Comparison of ENCODE assay signal across 11 cellular contexts in the genomic region with DNA sequence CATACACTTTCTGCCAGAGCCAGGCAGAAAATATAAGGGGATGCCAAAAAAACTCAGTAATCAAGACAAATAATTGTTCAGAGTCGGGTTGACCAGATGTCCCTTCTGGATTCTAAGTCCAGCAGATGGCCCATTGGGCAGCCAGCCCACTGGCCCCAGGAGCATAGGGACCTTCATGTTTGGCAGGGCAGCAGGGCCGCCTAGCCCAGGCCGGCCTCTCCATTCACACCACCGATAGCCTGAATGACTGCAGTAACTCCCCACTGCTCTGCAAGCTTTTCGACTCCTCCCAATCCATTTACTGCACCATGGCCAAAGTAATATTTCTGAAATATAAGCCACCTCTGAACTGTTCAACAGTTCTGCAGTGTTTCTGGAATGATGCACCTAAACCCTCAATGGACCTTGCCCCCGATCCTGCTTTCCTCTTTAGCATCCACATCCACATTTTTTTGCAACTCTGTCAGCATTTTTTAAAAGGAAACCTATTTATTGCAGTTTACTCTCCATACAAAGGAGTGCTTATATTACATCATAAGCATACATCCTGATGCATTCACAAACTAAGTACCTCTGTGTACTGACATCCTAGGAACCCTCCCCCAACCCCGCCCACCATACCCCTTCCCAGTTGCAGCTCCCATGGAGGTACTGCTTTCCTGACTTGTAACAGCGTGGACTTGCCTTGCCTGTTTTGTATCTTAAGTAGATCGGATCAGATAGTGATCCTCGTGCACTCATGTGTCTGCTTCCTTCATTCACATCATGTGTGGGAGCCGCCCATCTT. TPM values are rescaled to one million over a fixed set of nuclear protein-coding genes. Genes with fewer than 3 reads are reported as not detected.
DNase-seq lines count a peak whose midpoint lies in the region; FAIRE-seq and TF ChIP-seq lines count a peak whose summit lies in the region.
"Had no signal": no experiment of that assay in that cellular context is flagged by ENCODE, and none has a peak within 500 bp of the region (broad histone marks: within the 10 kb centered on the region; RNA-seq: fewer than 3 reads in every experiment).

No MANE protein-coding gene starts in this region.

- no peaks in the 10 kb centered on the region for H4K20me1 ChIP-seq in fibroblast of lung (ENCODE audit: control insufficient read depth, extremely low read depth, insufficient read depth, low read length)
- H4K20me1 ChIP-seq in osteoblast (ENCODE audit: insufficient read depth, low read length) = peaks cover 47% of the 10 kb centered on the region

- WGBS in ovary, 3 donors = 48 to 49% (median 49%) methylated on average over 11 of the region's 11 CpGs

- H3K4me2 ChIP-seq in fibroblast of lung (ENCODE audit: extremely low read depth, insufficient read depth, low read length) (no peak overlapping the region), osteoblast (ENCODE audit: insufficient read depth, low read length) (no peak overlapping the region)

- H3K4me1 ChIP-seq in CD8-positive, alpha-beta memory T cell (ENCODE audit: insufficient read depth, low read length) = peaks cover 16% of the 10 kb centered on the region
- H3K4me1 ChIP-seq in fibroblast of lung (ENCODE audit: control insufficient read depth, extremely low read depth, insufficient read depth, low read length) (peaks cover 2% of the 10 kb centered on the region), ovary (ENCODE audit: insufficient read depth) (peaks cover 6% of the 10 kb centered on the region), osteoblast (ENCODE audit: insufficient read depth, low read length) (peaks cover 14% of the 10 kb centered on the region)

- peak overlapping the region in 1 of 8 donors; percentile 0 for H3K27ac Mint-ChIP-seq in CD8-positive, alpha-beta memory T cell

- peaks cover 0 to 3% of the 10 kb centered on the region in 2 donors for H3K27me3 Mint-ChIP-seq in CD8-positive, alpha-beta memory T cell

- POLR2A ChIA-PET in CD8-positive, alpha-beta memory T cell (lab: Charles Lee) = no interaction called here

- peaks cover 26 to 44% (median 35%) of the 10 kb centered on the region in 3 donors for H3K4me1 Mint-ChIP-seq in CD8-positive, alpha-beta memory T cell

- no peak overlapping the region for H3K4me3 Mint-ChIP-seq in CD8-positive, alpha-beta memory T cell

- no peaks in the 10 kb centered on the region for H3K9me3 ChIP-seq in CD8-positive, alpha-beta memory T cell (ENCODE audit: low read length)
- H3K9me3 ChIP-seq in fibroblast of lung (ENCODE audit: control insufficient read depth, insufficient read depth, low read depth, low read length) (no peaks in the 10 kb centered on the region), ovary (no peaks in the 10 kb centered on the region), osteoblast (ENCODE audit: low read depth, low read length) (no peaks in the 10 kb centered on the region)

- no peak for TF ChIP-seq EP300 in ovary (IDR thresholded peaks at IDR 0.05)

- DNase-seq in CD8-positive, alpha-beta memory T cell = no peak
- peak; percentile 71 for DNase-seq in NCI-H446 treated with DMSO at 0.1 percent for 48 hours (lab: John Stamatoyannopoulos, UW)
- peak; percentile 25 to 47 for DNase-seq in fibroblast of lung (ENCODE audit: low read depth in 2 of 2)
- peak in 3 of 5 donors; percentile 36 to 62 (median 55) for DNase-seq in ovary
- no peak for DNase-seq in NCI-H2081 treated with DMSO at 0.1 percent for 48 hours (lab: John Stamatoyannopoulos, UW)
- DNase-seq in activated naive CD4-positive, alpha-beta T cell (lab: John Stamatoyannopoulos, UW) = no peak
- no peak for DNase-seq in osteoblast (ENCODE audit: insufficient read length, low spot score, missing footprints)
- DNase-seq in urothelium cell line (ENCODE audit: low spot score) = no peak
- DNase-seq: activated CD4-positive, alpha-beta T cell treated with anti-CD3 and anti-CD28 coated beads for 4 hours; NCI-H1694 treated with DMSO at 0.1 percent for 48 hours had no signal

- TF ChIP-seq POLR2A in ovary (IDR thresholded peaks at IDR 0.05) = no peak

- no peaks in the 10 kb centered on the region for H3K27me3 ChIP-seq in CD8-positive, alpha-beta memory T cell (ENCODE audit: insufficient read depth, low read length, poor library complexity, severe bottlenecking)
- no peaks in the 10 kb centered on the region for H3K27me3 ChIP-seq in fibroblast of lung (ENCODE audit: control insufficient read depth, insufficient read depth, low read length)
- H3K27me3 ChIP-seq in ovary = no peaks in the 10 kb centered on the region
- H3K27me3 ChIP-seq in osteoblast (ENCODE audit: insufficient read depth, low read length) = no peaks in the 10 kb centered on the region

- peaks cover 13% of the 10 kb centered on the region for H3K79me2 ChIP-seq in fibroblast of lung (ENCODE audit: control insufficient read depth, insufficient read depth, low read length)
- peaks cover 52% of the 10 kb centered on the region for H3K79me2 ChIP-seq in osteoblast (ENCODE audit: insufficient read depth, low read length)

- H2AFZ ChIP-seq in fibroblast of lung (ENCODE audit: low read length) (no peak overlapping the region), osteoblast (ENCODE audit: low read length) (no peak overlapping the region)

- CTCF ChIA-PET in CD8-positive, alpha-beta memory T cell (lab: Charles Lee) = no interaction called here

- H3K36me3 Mint-ChIP-seq in CD8-positive, alpha-beta memory T cell = no peaks in the 10 kb centered on the region

- intact Hi-C loops in ovary (cut with DNase I) = no loop called here

- H3K4me3 ChIP-seq in CD8-positive, alpha-beta memory T cell (ENCODE audit: low read length) = no peak overlapping the region
- H3K4me3 ChIP-seq in fibroblast of lung (replicated peaks in 1 of 4; ENCODE audit: control extremely low read depth in 1 of 4, insufficient read depth in 1 of 4, low read depth in 3 of 4, low read length in 4 of 4) (no peak overlapping the region), ovary (no peak overlapping the region), osteoblast (ENCODE audit: insufficient read depth, low read length) (no peak overlapping the region)

- FAIRE-seq in urothelium cell line (lab: Jason Lieb, UNC) = no peak

- peak overlapping the region; percentile 45 for H3K27ac ChIP-seq in CD8-positive, alpha-beta memory T cell (ENCODE audit: low read depth, low read length)
- H3K27ac ChIP-seq in fibroblast of lung (ENCODE audit: insufficient read depth, low read length) (no peak overlapping the region), ovary (no peak overlapping the region), osteoblast (ENCODE audit: low read depth, low read length) (no peak overlapping the region)

- H3K9ac ChIP-seq in fibroblast of lung (ENCODE audit: insufficient read depth, low read length) = no peak overlapping the region

- no peaks in the 10 kb centered on the region for H3K36me3 ChIP-seq in CD8-positive, alpha-beta memory T cell (ENCODE audit: insufficient read depth, low read length)
- H3K36me3 ChIP-seq in fibroblast of lung (ENCODE audit: control insufficient read depth, insufficient read depth, low read length) (no peaks in the 10 kb centered on the region), ovary (no peaks in the 10 kb centered on the region), osteoblast (ENCODE audit: insufficient read depth, low read length) (no peaks in the 10 kb centered on the region)

- TF ChIP-seq CTCF in fibroblast of lung (conservative IDR thresholded peaks at IDR 0.05 in 1 of 2, IDR thresholded peaks at IDR 0.05 in 1 of 2; ENCODE audit: low read depth in 1 of 2, low read length in 2 of 2) = no peak
- TF ChIP-seq CTCF in ovary (IDR thresholded peaks at IDR 0.05) = no peak
- no peak for TF ChIP-seq CTCF in osteoblast (IDR thresholded peaks at IDR 0.05; ENCODE audit: extremely low read depth, low read depth, low read length)

- H3K9me3 Mint-ChIP-seq in CD8-positive, alpha-beta memory T cell = no peaks in the 10 kb centered on the region

RNA-seq across cellular contexts. Expression of gene LDHD, which starts 46.3 kb away (rescaled TPM):
- not detected for total RNA-seq in CD8-positive, alpha-beta memory T cell
- polyA plus RNA-seq in CD8-positive, alpha-beta memory T cell = 0.10 TPM
- total RNA-seq in fibroblast of lung (1.0 and 4.5 TPM in 2 replicates), ovary (10 to 100 TPM; 11.5 to 25.4 (median 20.7) TPM), osteoblast (2.7 and 3.6 TPM in 2 replicates)
- polyA plus RNA-seq in fibroblast of lung (0.27 and 0.52 TPM in 2 replicates), ovary (10 to 100 TPM in 1 of 2 donors, 1 to 10 TPM in 1; 2.1 to 21.7 TPM)
- polyA plus RNA-seq in fibroblast of lung (2012) = 0.35 and 0.91 TPM in 2 replicates
- 0.27 TPM in 1 of 2 replicates, not detected in the other for polyA minus RNA-seq in fibroblast of lung (ENCODE audit: low replicate concordance)
- total RNA-seq: kidney epithelial cell had no signal

Comparison
In these comparisons a context has a peak if more than half of its experiments do, and no peak if none do; other contexts are left out.
1. DNase-seq: peak in NCI-H446 treated with DMSO at 0.1 percent for 48 hours (single experiment), fibroblast of lung (2 of 2) and ovary (3 of 5); none in CD8-positive, alpha-beta memory T cell (0 of 5), NCI-H2081 treated with DMSO at 0.1 percent for 48 hours (single experiment), activated naive CD4-positive, alpha-beta T cell (0 of 4), osteoblast (single experiment) and urothelium cell line (single experiment).